1 cellular context compared by ENCODE assay signal in the genomic region with DNA sequence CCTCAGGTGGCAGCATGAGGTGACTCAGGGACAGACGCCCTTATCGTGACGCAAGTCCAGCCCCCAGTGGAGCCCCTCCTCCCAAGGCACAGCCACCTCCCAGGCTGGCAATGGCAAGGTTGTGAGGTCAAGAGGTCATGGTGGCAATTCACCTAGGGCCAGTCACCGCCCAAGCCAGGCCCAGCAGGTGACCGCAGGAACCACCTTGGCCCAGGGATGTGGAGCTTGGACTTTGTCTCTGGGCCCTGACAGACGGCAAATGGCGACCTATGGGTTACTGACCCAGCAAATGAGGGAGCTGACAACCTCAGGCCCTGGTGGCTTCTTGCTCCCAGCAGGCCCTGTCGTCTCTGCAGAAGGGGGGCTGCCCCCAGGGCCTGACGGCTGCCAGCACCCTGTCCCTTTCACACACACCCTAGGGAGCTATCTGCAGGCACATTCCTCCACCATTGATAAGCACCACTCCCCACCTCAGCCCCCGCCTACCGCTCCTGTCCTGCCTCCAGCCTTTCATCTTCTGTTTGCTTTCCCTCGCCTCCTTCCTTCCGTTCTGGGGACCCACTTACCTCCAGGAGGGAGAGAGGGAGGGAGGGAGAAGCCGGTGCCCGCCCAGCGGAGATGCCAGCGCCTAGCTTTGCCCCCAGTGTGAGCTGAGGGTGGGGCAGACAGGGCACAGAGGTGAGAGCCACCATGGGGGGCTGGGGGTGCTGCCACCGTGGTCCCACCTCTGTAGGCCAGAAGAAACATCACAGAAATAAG.
TF ChIP-seq lines count a peak whose summit lies in the region.

No MANE protein-coding gene starts in this region.

TF ChIP-seq in HepG2, 621 proteins besides CTCF, POLR2A, EP300 and RAD21 (continued from another document and continues in another):
- TF ChIP-seq, protein P1, sequence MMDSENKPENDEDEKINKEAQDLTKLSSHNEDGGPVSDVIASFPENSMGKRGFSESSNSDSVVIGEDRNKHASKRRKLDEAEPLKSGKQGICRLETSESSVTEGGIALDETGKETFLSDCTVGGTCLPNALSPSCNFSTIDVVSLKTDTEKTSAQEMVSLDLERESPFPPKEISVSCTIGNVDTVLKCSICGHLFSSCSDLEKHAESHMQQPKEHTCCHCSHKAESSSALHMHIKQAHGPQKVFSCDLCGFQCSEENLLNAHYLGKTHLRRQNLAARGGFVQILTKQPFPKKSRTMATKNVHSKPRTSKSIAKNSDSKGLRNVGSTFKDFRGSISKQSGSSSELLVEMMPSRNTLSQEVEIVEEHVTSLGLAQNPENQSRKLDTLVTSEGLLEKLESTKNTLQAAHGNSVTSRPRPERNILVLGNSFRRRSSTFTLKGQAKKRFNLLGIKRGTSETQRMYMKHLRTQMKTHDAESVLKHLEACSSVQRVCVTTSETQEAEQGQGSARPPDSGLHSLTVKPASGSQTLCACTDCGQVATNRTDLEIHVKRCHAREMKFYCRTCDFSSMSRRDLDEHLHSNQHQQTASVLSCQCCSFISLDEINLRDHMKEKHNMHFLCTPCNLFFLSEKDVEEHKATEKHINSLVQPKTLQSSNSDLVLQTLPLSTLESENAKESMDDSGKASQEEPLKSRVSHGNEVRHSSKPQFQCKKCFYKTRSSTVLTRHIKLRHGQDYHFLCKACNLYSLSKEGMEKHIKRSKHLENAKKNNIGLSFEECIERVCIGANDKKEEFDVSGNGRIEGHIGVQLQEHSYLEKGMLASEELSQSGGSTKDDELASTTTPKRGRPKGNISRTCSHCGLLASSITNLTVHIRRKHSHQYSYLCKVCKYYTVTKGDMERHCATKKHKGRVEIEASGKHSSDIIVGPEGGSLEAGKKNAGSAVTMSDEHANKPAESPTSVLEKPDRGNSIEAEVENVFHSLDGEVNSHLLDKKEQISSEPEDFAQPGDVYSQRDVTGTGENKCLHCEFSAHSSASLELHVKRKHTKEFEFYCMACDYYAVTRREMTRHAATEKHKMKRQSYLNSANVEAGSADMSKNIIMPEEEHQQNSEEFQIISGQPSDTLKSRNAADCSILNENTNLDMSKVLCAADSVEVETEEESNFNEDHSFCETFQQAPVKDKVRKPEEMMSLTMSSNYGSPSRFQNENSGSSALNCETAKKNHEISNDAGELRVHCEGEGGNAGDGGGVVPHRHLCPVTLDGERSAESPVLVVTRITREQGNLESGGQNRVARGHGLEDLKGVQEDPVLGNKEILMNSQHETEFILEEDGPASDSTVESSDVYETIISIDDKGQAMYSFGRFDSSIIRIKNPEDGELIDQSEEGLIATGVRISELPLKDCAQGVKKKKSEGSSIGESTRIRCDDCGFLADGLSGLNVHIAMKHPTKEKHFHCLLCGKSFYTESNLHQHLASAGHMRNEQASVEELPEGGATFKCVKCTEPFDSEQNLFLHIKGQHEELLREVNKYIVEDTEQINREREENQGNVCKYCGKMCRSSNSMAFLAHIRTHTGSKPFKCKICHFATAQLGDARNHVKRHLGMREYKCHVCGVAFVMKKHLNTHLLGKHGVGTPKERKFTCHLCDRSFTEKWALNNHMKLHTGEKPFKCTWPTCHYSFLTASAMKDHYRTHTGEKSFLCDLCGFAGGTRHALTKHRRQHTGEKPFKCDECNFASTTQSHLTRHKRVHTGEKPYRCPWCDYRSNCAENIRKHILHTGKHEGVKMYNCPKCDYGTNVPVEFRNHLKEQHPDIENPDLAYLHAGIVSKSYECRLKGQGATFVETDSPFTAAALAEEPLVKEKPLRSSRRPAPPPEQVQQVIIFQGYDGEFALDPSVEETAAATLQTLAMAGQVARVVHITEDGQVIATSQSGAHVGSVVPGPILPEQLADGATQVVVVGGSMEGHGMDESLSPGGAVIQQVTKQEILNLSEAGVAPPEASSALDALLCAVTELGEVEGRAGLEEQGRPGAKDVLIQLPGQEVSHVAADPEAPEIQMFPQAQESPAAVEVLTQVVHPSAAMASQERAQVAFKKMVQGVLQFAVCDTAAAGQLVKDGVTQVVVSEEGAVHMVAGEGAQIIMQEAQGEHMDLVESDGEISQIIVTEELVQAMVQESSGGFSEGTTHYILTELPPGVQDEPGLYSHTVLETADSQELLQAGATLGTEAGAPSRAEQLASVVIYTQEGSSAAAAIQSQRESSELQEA (CRISPR knock-in tag; IDR thresholded peaks at IDR 0.05; ENCODE audit: not compliant biosample characterization) = no peak
- TF ChIP-seq, protein P2, sequence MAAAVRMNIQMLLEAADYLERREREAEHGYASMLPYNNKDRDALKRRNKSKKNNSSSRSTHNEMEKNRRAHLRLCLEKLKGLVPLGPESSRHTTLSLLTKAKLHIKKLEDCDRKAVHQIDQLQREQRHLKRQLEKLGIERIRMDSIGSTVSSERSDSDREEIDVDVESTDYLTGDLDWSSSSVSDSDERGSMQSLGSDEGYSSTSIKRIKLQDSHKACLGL (CRISPR knock-in tag; IDR thresholded peaks at IDR 0.05) = no peak
- peak; percentile 45; the same call in 1 of the 2 replicates for TF ChIP-seq ZKSCAN1 (IDR thresholded peaks at IDR 0.05; ENCODE audit: low read length)
- TF ChIP-seq POGZ (CRISPR knock-in tag; IDR thresholded peaks at IDR 0.05) = no peak
- TF ChIP-seq ZFP82 (CRISPR knock-in tag; IDR thresholded peaks at IDR 0.05; ENCODE audit: borderline replicate concordance) = no peak
- 0 out of 2 replicates have a peak, but pooled peaks have one; percentile 9 for TF ChIP-seq ZNF768 (CRISPR knock-in tag; IDR thresholded peaks at IDR 0.05)
- TF ChIP-seq ZNF549 (CRISPR knock-in tag; IDR thresholded peaks at IDR 0.05) = no peak
- TF ChIP-seq, protein P3, sequence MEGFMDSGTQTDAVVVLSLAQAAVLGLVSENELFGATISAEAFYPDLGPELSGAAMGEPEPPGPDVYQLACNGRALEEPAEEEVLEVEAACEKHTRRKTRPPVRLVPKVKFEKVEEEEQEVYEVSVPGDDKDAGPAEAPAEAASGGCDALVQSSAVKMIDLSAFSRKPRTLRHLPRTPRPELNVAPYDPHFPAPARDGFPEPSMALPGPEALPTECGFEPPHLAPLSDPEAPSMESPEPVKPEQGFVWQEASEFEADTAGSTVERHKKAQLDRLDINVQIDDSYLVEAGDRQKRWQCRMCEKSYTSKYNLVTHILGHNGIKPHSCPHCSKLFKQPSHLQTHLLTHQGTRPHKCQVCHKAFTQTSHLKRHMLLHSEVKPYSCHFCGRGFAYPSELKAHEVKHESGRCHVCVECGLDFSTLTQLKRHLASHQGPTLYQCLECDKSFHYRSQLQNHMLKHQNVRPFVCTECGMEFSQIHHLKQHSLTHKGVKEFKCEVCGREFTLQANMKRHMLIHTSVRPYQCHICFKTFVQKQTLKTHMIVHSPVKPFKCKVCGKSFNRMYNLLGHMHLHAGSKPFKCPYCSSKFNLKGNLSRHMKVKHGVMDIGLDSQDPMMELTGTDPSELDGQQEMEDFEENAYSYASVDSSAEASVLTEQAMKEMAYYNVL (CRISPR knock-in tag; IDR thresholded peaks at IDR 0.05; ENCODE audit: borderline replicate concordance) = peak; percentile 84; the same call in 1 of the 2 replicates
- TF ChIP-seq MED8 (CRISPR knock-in tag; IDR thresholded peaks at IDR 0.05; ENCODE audit: insufficient replicate concordance) = peak; percentile 81
- peak; percentile 43; the same call in 1 of the 2 replicates for TF ChIP-seq HHEX (CRISPR knock-in tag; IDR thresholded peaks at IDR 0.05)
- no peak for TF ChIP-seq ZBTB1 (CRISPR knock-in tag; IDR thresholded peaks at IDR 0.05; ENCODE audit: borderline replicate concordance)
- peak; percentile 79 for TF ChIP-seq HNF4G (IDR thresholded peaks at IDR 0.05; ENCODE audit: borderline replicate concordance, low read depth, low read length)
- TF ChIP-seq HNF4G (CRISPR knock-in tag; IDR thresholded peaks at IDR 0.05; ENCODE audit: borderline replicate concordance, low read depth) = peak; percentile 47; the same call in 1 of the 2 replicates
- peak; percentile 61; the same call in 1 of the 2 replicates for TF ChIP-seq JUN (CRISPR knock-in tag; IDR thresholded peaks at IDR 0.05)
- TF ChIP-seq, protein P4, sequence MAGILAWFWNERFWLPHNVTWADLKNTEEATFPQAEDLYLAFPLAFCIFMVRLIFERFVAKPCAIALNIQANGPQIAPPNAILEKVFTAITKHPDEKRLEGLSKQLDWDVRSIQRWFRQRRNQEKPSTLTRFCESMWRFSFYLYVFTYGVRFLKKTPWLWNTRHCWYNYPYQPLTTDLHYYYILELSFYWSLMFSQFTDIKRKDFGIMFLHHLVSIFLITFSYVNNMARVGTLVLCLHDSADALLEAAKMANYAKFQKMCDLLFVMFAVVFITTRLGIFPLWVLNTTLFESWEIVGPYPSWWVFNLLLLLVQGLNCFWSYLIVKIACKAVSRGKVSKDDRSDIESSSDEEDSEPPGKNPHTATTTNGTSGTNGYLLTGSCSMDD (CRISPR knock-in tag; IDR thresholded peaks at IDR 0.05) = no peak
- peak; percentile 57; the same call in 1 of the 2 replicates for TF ChIP-seq ELF1 (CRISPR knock-in tag; IDR thresholded peaks at IDR 0.05)
- TF ChIP-seq HOXA9 (CRISPR knock-in tag; IDR thresholded peaks at IDR 0.05; ENCODE audit: borderline replicate concordance) = peak; percentile 38; the same call in 1 of the 2 replicates
- peak; percentile 30; the same call in 1 of the 2 replicates for TF ChIP-seq CEBPG (CRISPR knock-in tag; IDR thresholded peaks at IDR 0.05)
- TF ChIP-seq ERF (CRISPR knock-in tag; IDR thresholded peaks at IDR 0.05) = peak; percentile 92
- TF ChIP-seq RARA (CRISPR knock-in tag; IDR thresholded peaks at IDR 0.05) = peak; percentile 91
- no peak for TF ChIP-seq EHMT2 (IDR thresholded peaks at IDR 0.05; ENCODE audit: borderline replicate concordance, low read depth, low read length)
- TF ChIP-seq ZNF562 (CRISPR knock-in tag; IDR thresholded peaks at IDR 0.05; ENCODE audit: borderline replicate concordance) = no peak
- TF ChIP-seq, protein P5, sequence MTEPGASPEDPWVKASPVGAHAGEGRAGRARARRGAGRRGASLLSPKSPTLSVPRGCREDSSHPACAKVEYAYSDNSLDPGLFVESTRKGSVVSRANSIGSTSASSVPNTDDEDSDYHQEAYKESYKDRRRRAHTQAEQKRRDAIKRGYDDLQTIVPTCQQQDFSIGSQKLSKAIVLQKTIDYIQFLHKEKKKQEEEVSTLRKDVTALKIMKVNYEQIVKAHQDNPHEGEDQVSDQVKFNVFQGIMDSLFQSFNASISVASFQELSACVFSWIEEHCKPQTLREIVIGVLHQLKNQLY (CRISPR knock-in tag; IDR thresholded peaks at IDR 0.05) = peak; percentile 70
- TF ChIP-seq, protein P6, sequence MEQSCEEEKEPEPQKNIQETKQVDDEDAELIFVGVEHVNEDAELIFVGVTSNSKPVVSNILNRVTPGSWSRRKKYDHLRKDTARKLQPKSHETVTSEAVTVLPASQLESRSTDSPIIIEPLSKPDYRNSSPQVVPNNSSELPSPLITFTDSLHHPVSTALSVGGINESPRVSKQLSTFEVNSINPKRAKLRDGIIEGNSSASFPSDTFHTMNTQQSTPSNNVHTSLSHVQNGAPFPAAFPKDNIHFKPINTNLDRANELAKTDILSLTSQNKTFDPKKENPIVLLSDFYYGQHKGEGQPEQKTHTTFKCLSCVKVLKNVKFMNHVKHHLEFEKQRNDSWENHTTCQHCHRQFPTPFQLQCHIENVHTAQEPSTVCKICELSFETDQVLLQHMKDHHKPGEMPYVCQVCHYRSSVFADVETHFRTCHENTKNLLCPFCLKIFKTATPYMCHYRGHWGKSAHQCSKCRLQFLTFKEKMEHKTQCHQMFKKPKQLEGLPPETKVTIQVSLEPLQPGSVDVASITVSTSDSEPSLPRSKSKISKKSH (CRISPR knock-in tag; IDR thresholded peaks at IDR 0.05; ENCODE audit: borderline replicate concordance) = no peak
- 0 out of 2 replicates have a peak, but pooled peaks have one; percentile 34 for TF ChIP-seq ZNF607 (CRISPR knock-in tag; IDR thresholded peaks at IDR 0.05; ENCODE audit: borderline replicate concordance)
- TF ChIP-seq, protein P7, sequence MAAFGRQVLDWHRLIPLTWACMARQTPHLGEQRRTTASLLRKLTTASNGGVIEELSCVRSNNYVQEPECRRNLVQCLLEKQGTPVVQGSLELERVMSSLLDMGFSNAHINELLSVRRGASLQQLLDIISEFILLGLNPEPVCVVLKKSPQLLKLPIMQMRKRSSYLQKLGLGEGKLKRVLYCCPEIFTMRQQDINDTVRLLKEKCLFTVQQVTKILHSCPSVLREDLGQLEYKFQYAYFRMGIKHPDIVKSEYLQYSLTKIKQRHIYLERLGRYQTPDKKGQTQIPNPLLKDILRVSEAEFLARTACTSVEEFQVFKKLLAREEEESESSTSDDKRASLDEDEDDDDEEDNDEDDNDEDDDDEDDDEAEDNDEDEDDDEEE (CRISPR knock-in tag; IDR thresholded peaks at IDR 0.05) = peak; percentile 20; the same call in 1 of the 2 replicates
- no peak for TF ChIP-seq LCORL (IDR thresholded peaks at IDR 0.05)
- TF ChIP-seq LCORL (CRISPR knock-in tag; IDR thresholded peaks at IDR 0.05) = peak; percentile 97
- TF ChIP-seq U2AF2 (IDR thresholded peaks at IDR 0.05; ENCODE audit: low read depth, low read length) = no peak
- peak; percentile 75; the same call in 1 of the 2 replicates for TF ChIP-seq MAZ (IDR thresholded peaks at IDR 0.05; ENCODE audit: borderline replicate concordance, low read depth, low read length)
- no peak for TF ChIP-seq MAZ (CRISPR knock-in tag; IDR thresholded peaks at IDR 0.05; ENCODE audit: low read depth)
- no peak for TF ChIP-seq REXO4 (CRISPR knock-in tag; IDR thresholded peaks at IDR 0.05; ENCODE audit: borderline replicate concordance)
- TF ChIP-seq GFI1 (CRISPR knock-in tag; IDR thresholded peaks at IDR 0.05; ENCODE audit: borderline replicate concordance) = peak; percentile 89
- TF ChIP-seq, protein P8, sequence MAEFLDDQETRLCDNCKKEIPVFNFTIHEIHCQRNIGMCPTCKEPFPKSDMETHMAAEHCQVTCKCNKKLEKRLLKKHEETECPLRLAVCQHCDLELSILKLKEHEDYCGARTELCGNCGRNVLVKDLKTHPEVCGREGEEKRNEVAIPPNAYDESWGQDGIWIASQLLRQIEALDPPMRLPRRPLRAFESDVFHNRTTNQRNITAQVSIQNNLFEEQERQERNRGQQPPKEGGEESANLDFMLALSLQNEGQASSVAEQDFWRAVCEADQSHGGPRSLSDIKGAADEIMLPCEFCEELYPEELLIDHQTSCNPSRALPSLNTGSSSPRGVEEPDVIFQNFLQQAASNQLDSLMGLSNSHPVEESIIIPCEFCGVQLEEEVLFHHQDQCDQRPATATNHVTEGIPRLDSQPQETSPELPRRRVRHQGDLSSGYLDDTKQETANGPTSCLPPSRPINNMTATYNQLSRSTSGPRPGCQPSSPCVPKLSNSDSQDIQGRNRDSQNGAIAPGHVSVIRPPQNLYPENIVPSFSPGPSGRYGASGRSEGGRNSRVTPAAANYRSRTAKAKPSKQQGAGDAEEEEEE (CRISPR knock-in tag; IDR thresholded peaks at IDR 0.05; ENCODE audit: borderline replicate concordance) = peak; percentile 80; the same call in 1 of the 2 replicates
- no peak for TF ChIP-seq MTF2 (CRISPR knock-in tag; IDR thresholded peaks at IDR 0.05; ENCODE audit: borderline replicate concordance)
- TF ChIP-seq, protein P9, sequence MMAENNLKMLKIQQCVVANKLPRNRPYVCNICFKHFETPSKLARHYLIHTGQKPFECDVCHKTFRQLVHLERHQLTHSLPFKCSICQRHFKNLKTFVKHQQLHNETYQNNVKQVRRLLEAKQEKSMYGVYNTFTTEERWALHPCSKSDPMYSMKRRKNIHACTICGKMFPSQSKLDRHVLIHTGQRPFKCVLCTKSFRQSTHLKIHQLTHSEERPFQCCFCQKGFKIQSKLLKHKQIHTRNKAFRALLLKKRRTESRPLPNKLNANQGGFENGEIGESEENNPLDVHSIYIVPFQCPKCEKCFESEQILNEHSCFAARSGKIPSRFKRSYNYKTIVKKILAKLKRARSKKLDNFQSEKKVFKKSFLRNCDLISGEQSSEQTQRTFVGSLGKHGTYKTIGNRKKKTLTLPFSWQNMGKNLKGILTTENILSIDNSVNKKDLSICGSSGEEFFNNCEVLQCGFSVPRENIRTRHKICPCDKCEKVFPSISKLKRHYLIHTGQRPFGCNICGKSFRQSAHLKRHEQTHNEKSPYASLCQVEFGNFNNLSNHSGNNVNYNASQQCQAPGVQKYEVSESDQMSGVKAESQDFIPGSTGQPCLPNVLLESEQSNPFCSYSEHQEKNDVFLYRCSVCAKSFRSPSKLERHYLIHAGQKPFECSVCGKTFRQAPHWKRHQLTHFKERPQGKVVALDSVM (CRISPR knock-in tag; IDR thresholded peaks at IDR 0.05) = peak; percentile 57; the same call in 1 of the 2 replicates
